ENCODE assay signal across 11 cellular contexts in the genomic region with DNA sequence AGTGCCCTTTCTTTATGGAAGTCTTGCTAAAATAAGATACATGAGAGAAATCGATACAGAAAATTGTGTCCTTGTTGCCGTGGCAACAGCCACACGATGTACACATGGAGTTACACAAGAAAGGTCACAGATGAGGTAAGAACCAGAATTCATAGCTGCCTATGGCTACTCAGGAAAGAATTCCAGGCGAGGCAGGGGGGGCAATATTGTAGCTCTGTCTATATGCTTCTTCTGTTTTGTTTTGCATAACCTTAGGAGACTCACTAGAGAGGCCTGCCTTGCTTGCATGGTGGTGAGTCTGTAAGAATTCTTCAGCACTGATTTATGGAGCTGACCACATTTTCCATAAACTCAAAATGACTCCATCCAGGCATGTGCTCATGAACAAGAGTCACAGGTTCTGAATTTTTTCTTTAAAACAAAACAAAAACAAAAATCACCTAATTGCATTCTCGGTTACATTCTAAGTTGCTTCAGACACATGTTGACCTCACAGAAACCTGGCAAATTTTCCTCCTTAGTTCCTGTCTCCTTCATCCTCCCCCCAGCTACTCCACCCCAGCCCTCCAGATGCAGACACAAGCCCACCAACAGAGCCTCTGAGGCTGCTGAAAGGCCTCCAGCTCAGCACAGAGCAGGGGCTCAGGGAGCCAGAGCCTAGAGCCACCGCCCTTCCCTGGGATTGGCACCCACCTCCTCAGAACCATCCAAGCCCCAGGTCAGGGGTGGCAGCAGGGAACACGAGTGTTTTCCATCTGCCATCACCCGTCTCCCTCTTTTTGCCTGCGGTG.
DNase-seq lines count a peak whose midpoint lies in the region; ATAC-seq and TF ChIP-seq lines count a peak whose summit lies in the region.
"Had no signal": no experiment of that assay in that cellular context is flagged by ENCODE, and none has a peak within 500 bp of the region (broad histone marks: within the 10 kb centered on the region; RNA-seq: fewer than 3 reads in every experiment).

No MANE protein-coding gene starts in this region.

- WGBS in mammary epithelial cell (ENCODE audit: low coverage, missing lambda C conversion rate): 91% methylated on average over 7 of the region's 9 CpGs

- peak overlapping the region; percentile 78 for H3K27ac ChIP-seq in ACC112 (ENCODE audit: low read depth, low read length)
- H3K27ac ChIP-seq in HEK293 (ENCODE audit: extremely low read depth, low read depth, low read length): no peak overlapping the region
- no peak overlapping the region for H3K27ac ChIP-seq in mammary epithelial cell (ENCODE audit: insufficient read depth, low read depth, low read length)
- H3K27ac ChIP-seq in muscle layer of duodenum (ENCODE audit: low read length): peak overlapping the region; percentile 32
- no peak overlapping the region for H3K27ac ChIP-seq in PC-3 (ENCODE audit: low read length)

- POLR2A ChIA-PET in HEK293 (lab: Yijun Ruan, JAX) (no interaction called here), PC-3 (lab: Charles Lee; ENCODE audit: unreplicated experiment) (no interaction called here)

- in situ Hi-C loops in mammary epithelial cell (cut with MboI; ENCODE audit: low sequenced_read_pairs in 2 of 2): no loop called here

- H3K4me1 ChIP-seq in ACC112 (ENCODE audit: control insufficient read depth, insufficient read depth, low read length, unreplicated experiment) (peaks cover 12% of the 10 kb centered on the region), HEK293 (ENCODE audit: control insufficient read depth, insufficient read depth, low read length) (no peaks in the 10 kb centered on the region), mammary epithelial cell (ENCODE audit: insufficient read depth, low read length) (no peaks in the 10 kb centered on the region), muscle layer of duodenum (ENCODE audit: control insufficient read depth in 1 of 2, insufficient read depth in 2 of 2, low read length in 2 of 2) (peaks cover 0 to 19% of the 10 kb centered on the region in 2 donors), PC-3 (ENCODE audit: insufficient read depth, low read length) (no peaks in the 10 kb centered on the region)

- ATAC-seq in PC-3: no peak
- no peak for ATAC-seq in GM21825 (IDR thresholded peaks at IDR 0.05; ENCODE audit: unreplicated experiment)
- ATAC-seq in HG03196 (IDR thresholded peaks at IDR 0.05; ENCODE audit: unreplicated experiment): no peak
- ATAC-seq: CD8-positive, alpha-beta T cell had no signal

- no peaks in the 10 kb centered on the region for H3K9me3 ChIP-seq in HEK293 (ENCODE audit: control insufficient read depth, insufficient read depth, low read depth, low read length)
- no peaks in the 10 kb centered on the region for H3K9me3 ChIP-seq in mammary epithelial cell (replicated peaks; ENCODE audit: insufficient read depth, low read length)
- no peaks in the 10 kb centered on the region for H3K9me3 ChIP-seq in muscle layer of duodenum (ENCODE audit: control insufficient read depth in 1 of 2, low read length in 2 of 2)
- H3K9me3 ChIP-seq in PC-3 (ENCODE audit: low read length): no peaks in the 10 kb centered on the region

- DNase-seq in mammary epithelial cell (peak; percentile 42), PC-3 (no peak), NCI-H1694 treated with DMSO at 0.1 percent for 48 hours (lab: John Stamatoyannopoulos, UW) (no peak)
- DNase-seq: activated CD4-positive, alpha-beta T cell treated with anti-CD3 and anti-CD28 coated beads, Interleukin-2, amount 50 U/mL, for 48 hours; CD8-positive, alpha-beta T cell; posterior cingulate gyrus had no signal

- H3K9ac ChIP-seq in mammary epithelial cell (ENCODE audit: insufficient read depth, low read length) (no peak overlapping the region), PC-3 (ENCODE audit: low read length) (no peak overlapping the region)

- H3K36me3 ChIP-seq in ACC112 (ENCODE audit: insufficient read depth, low read length): peaks cover 9% of the 10 kb centered on the region
- H3K36me3 ChIP-seq in HEK293 (ENCODE audit: control insufficient read depth in 2 of 2, insufficient read depth in 1 of 2, low read length in 2 of 2): peaks cover 0 to 18% of the 10 kb centered on the region in 2 experiments; a peak in 1 of 3 replicates
- peaks cover 3% of the 10 kb centered on the region for H3K36me3 ChIP-seq in mammary epithelial cell (ENCODE audit: insufficient read depth, low read length)
- peaks cover 0 to 21% of the 10 kb centered on the region in 2 donors for H3K36me3 ChIP-seq in muscle layer of duodenum (ENCODE audit: control insufficient read depth in 1 of 2, insufficient read depth in 2 of 2, low read length in 2 of 2)
- peaks cover 18% of the 10 kb centered on the region; the same call in 1 of the 2 replicates for H3K36me3 ChIP-seq in PC-3 (ENCODE audit: low read depth, low read length)

- no peaks in the 10 kb centered on the region for H3K9me2 ChIP-seq in PC-3 (replicated peaks; ENCODE audit: low read length)

- H3K4me3 ChIP-seq in ACC112 (ENCODE audit: low read depth, low read length) (no peak overlapping the region), HEK293 (ENCODE audit: low read depth, low read length) (no peak overlapping the region), mammary epithelial cell (replicated peaks in 1 of 3; ENCODE audit: insufficient read depth in 1 of 3, low read depth in 2 of 3, low read length in 3 of 3) (no peak overlapping the region), muscle layer of duodenum (ENCODE audit: low read depth in 1 of 2, low read length in 2 of 2) (no peak overlapping the region), PC-3 (ENCODE audit: low read length) (no peak overlapping the region)

- intact Hi-C loops in mammary epithelial cell (cut with micrococcal nuclease) (no loop called here), PC-3 (cut with micrococcal nuclease) (no loop called here)

- H3K79me2 ChIP-seq in ACC112 (ENCODE audit: control insufficient read depth, insufficient read depth, low read length, unreplicated experiment) (no peaks in the 10 kb centered on the region), mammary epithelial cell (ENCODE audit: insufficient read depth, low read length) (no peaks in the 10 kb centered on the region), PC-3 (ENCODE audit: low read length) (no peaks in the 10 kb centered on the region)

- H3K27me3 ChIP-seq in ACC112 (ENCODE audit: insufficient read depth, low read length): no peaks in the 10 kb centered on the region
- H3K27me3 ChIP-seq in mammary epithelial cell (ENCODE audit: insufficient read depth, low read length): no peaks in the 10 kb centered on the region
- H3K27me3 ChIP-seq in muscle layer of duodenum (ENCODE audit: low read depth, low read length): no peaks in the 10 kb centered on the region
- H3K27me3 ChIP-seq in PC-3 (ENCODE audit: low read length): no peaks in the 10 kb centered on the region

- H4K20me1 ChIP-seq in mammary epithelial cell (ENCODE audit: insufficient read depth, low read length) (no peaks in the 10 kb centered on the region), PC-3 (ENCODE audit: low read length) (no peaks in the 10 kb centered on the region)

- dilution Hi-C loops in mammary epithelial cell (cut with HindIII; ENCODE audit: low sequenced_read_pairs): no loop called here

- no TSS peak for BruUV-seq in mammary epithelial cell (replicated peaks; lab: Mats Ljungman, UMichigan)
- BruUV-seq in PC-3 (replicated peaks; lab: Mats Ljungman, UMichigan): no TSS peak

- no peaks in the 10 kb centered on the region for H3F3A ChIP-seq in PC-3 (ENCODE audit: low read length, unreplicated experiment)

- CTCF ChIA-PET in HEK293 (lab: Yijun Ruan, JAX) (no interaction called here), mammary epithelial cell (lab: Charles Lee; ENCODE audit: low non-redundant PET) (no interaction called here), PC-3 (lab: Charles Lee) (no interaction called here)

- H3K4me2 ChIP-seq in mammary epithelial cell (ENCODE audit: insufficient read depth, low read depth, low read length): no peak overlapping the region
- no peak overlapping the region for H3K4me2 ChIP-seq in PC-3 (ENCODE audit: low read length)

- H2AFZ ChIP-seq in ACC112 (ENCODE audit: low read length, unreplicated experiment) (no peak overlapping the region), mammary epithelial cell (ENCODE audit: low read depth, low read length) (no peak overlapping the region), PC-3 (ENCODE audit: low read length) (no peak overlapping the region)

- no peak for TF ChIP-seq CTCF in HEK293 (tag by site-specific recombination; IDR thresholded peaks at IDR 0.05)
- no peak for TF ChIP-seq CTCF in mammary epithelial cell (conservative IDR thresholded peaks at IDR 0.05 in 1 of 2, IDR thresholded peaks at IDR 0.05 in 1 of 2; ENCODE audit: extremely low read depth in 1 of 2, insufficient read depth in 1 of 2, low read depth in 1 of 2, low read length in 2 of 2)
- TF ChIP-seq CTCF in PC-3 (conservative IDR thresholded peaks at IDR 0.05; ENCODE audit: low read depth, low read length): no peak

TF ChIP-seq in HEK293, 187 proteins besides CTCF, POLR2A, EP300 and RAD21 (continues in another document):
- TF ChIP-seq, protein P1, sequence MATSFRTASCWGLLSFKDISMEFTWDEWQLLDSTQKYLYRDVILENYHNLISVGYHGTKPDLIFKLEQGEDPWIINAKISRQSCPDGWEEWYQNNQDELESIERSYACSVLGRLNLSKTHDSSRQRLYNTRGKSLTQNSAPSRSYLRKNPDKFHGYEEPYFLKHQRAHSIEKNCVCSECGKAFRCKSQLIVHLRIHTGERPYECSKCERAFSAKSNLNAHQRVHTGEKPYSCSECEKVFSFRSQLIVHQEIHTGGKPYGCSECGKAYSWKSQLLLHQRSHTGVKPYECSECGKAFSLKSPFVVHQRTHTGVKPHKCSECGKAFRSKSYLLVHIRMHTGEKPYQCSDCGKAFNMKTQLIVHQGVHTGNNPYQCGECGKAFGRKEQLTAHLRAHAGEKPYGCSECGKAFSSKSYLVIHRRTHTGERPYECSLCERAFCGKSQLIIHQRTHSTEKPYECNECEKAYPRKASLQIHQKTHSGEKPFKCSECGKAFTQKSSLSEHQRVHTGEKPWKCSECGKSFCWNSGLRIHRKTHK (tag by site-specific recombination; IDR thresholded peaks at IDR 0.05): no peak
- TF ChIP-seq ZSCAN23 (tag by site-specific recombination; IDR thresholded peaks at IDR 0.05): no peak
- no peak for TF ChIP-seq HOXD13 (CRISPR knock-in tag; IDR thresholded peaks at IDR 0.05; ENCODE audit: borderline replicate concordance)
- TF ChIP-seq ZIC2 (tag by site-specific recombination; IDR thresholded peaks at IDR 0.05): no peak

Comparison
In these comparisons a context has a peak if more than half of its experiments do, and no peak if none do; other contexts are left out.
1. H3K27ac ChIP-seq: peak in ACC112 (single experiment) and muscle layer of duodenum (single experiment); none in HEK293 (single experiment), mammary epithelial cell (single experiment) and PC-3 (single experiment).